In genomic region chr5:82164109-82164956, GRCh38 we compare ENCODE assay signal across 1 cellular context.
TF ChIP-seq lines count a peak whose summit lies in the region.

No MANE protein-coding gene starts in this region.

TF ChIP-seq in HepG2, 621 proteins besides CTCF, POLR2A, EP300 and RAD21 (continued from another document):
- TF ChIP-seq ZSCAN12 (CRISPR knock-in tag; IDR thresholded peaks at IDR 0.05) = no peak
- TF ChIP-seq TEF (CRISPR knock-in tag; IDR thresholded peaks at IDR 0.05) = no peak
- no peak for TF ChIP-seq SOX13 (IDR thresholded peaks at IDR 0.05)
- no peak for TF ChIP-seq SOX13 (CRISPR knock-in tag; conservative IDR thresholded peaks at IDR 0.05 in 1 of 2, IDR thresholded peaks at IDR 0.05 in 1 of 2)
- TF ChIP-seq ATM (IDR thresholded peaks at IDR 0.05; ENCODE audit: borderline replicate concordance) = no peak
- TF ChIP-seq, protein P1, sequence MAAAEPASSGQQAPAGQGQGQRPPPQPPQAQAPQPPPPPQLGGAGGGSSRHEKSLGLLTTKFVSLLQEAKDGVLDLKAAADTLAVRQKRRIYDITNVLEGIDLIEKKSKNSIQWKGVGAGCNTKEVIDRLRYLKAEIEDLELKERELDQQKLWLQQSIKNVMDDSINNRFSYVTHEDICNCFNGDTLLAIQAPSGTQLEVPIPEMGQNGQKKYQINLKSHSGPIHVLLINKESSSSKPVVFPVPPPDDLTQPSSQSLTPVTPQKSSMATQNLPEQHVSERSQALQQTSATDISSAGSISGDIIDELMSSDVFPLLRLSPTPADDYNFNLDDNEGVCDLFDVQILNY (CRISPR knock-in tag; conservative IDR thresholded peaks at IDR 0.05) = no peak
- TF ChIP-seq CCAR2 (optimal IDR thresholded peaks at IDR 0.05; ENCODE audit: low read depth, low read length) = no peak
- no peak for TF ChIP-seq ZNF225 (CRISPR knock-in tag; IDR thresholded peaks at IDR 0.05)
